1 cellular context compared by ENCODE assay signal in genomic region chr20:23879811-23880374, GRCh38.
TF ChIP-seq lines count a peak whose summit lies in the region.

No MANE protein-coding gene starts in this region.

TF ChIP-seq in HEK293, 187 proteins besides CTCF, POLR2A, EP300 and RAD21 (continued from another document):
- no peak for TF ChIP-seq AEBP2 (tag by site-specific recombination; IDR thresholded peaks at IDR 0.05; ENCODE audit: borderline replicate concordance)
- TF ChIP-seq ZNF114 (tag by site-specific recombination; IDR thresholded peaks at IDR 0.05) = no peak
- no peak for TF ChIP-seq SETDB1 (IDR thresholded peaks at IDR 0.05; ENCODE audit: insufficient read length, low read length)
- no peak for TF ChIP-seq ZNF239 (tag by site-specific recombination; IDR thresholded peaks at IDR 0.05)
- no peak for TF ChIP-seq ZNF280D (tag by site-specific recombination; IDR thresholded peaks at IDR 0.05)
- no peak for TF ChIP-seq KLF10 (tag by site-specific recombination; IDR thresholded peaks at IDR 0.05)
- TF ChIP-seq ZNF513 (tag by site-specific recombination; IDR thresholded peaks at IDR 0.05) = no peak
- no peak for TF ChIP-seq REPIN1 (tag by site-specific recombination; IDR thresholded peaks at IDR 0.05; ENCODE audit: low read depth)
- TF ChIP-seq GLI4 (tag by site-specific recombination; IDR thresholded peaks at IDR 0.05) = no peak
- TF ChIP-seq ZNF555 (tag by site-specific recombination; conservative IDR thresholded peaks at IDR 0.05) = no peak
- TF ChIP-seq ZFHX2 (tag by site-specific recombination; conservative IDR thresholded peaks at IDR 0.05) = peak; percentile 59
- no peak for TF ChIP-seq ZNF560 (tag by site-specific recombination; IDR thresholded peaks at IDR 0.05; ENCODE audit: borderline replicate concordance)
- TF ChIP-seq EGR2 (tag by site-specific recombination; IDR thresholded peaks at IDR 0.05; ENCODE audit: low read depth) = peak; percentile 77; the same call in 1 of the 2 replicates
- no peak for TF ChIP-seq ZNF544 (tag by site-specific recombination; IDR thresholded peaks at IDR 0.05)
- TF ChIP-seq WT1 (tag by site-specific recombination; IDR thresholded peaks at IDR 0.05) = peak; percentile 57
- TF ChIP-seq ZNF2 (tag by site-specific recombination; IDR thresholded peaks at IDR 0.05) = no peak
- TF ChIP-seq ZNF23 (tag by site-specific recombination; IDR thresholded peaks at IDR 0.05; ENCODE audit: borderline replicate concordance) = no peak
- no peak for TF ChIP-seq ZFP3 (tag by site-specific recombination; IDR thresholded peaks at IDR 0.05; ENCODE audit: low read depth)
- no peak for TF ChIP-seq GLI2 (tag by site-specific recombination; IDR thresholded peaks at IDR 0.05; ENCODE audit: borderline replicate concordance, low read depth)
- TF ChIP-seq ZNF155 (tag by site-specific recombination; IDR thresholded peaks at IDR 0.05) = no peak
- no peak for TF ChIP-seq GFI1B (tag by site-specific recombination; IDR thresholded peaks at IDR 0.05)
- no peak for TF ChIP-seq ZSCAN4 (tag by site-specific recombination; IDR thresholded peaks at IDR 0.05)
- TF ChIP-seq ZNF324 (tag by site-specific recombination; IDR thresholded peaks at IDR 0.05) = no peak
- TF ChIP-seq FEZF1 (tag by site-specific recombination; IDR thresholded peaks at IDR 0.05) = no peak
- TF ChIP-seq SALL2 (tag by site-specific recombination; IDR thresholded peaks at IDR 0.05; ENCODE audit: borderline replicate concordance) = no peak
TF ChIP-seq in HEK293: peak in this region for 4.
